1 cellular context compared by ENCODE assay signal in the genomic region with DNA sequence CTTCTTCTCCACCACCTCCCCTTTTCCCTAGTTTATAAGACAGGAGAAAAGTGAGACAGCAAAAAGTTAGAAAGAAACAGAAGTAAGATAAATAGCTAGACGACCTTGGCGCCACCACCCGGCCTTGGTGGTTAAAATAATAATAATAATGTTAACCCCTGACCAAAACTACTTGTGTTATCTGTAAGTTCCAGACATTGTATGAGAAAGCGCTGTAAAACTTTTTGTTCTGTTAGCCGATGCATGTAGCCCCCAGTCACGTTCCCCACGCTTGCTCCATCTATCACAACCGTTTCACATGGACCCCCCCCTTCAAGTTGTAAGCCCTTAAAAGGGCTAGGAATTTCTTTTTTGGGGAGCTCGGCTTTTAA.
TF ChIP-seq lines count a peak whose summit lies in the region.

No MANE protein-coding gene starts in this region.

TF ChIP-seq in K562, 482 proteins besides CTCF, POLR2A, EP300 and RAD21 (continued from another document and continues in another):
- TF ChIP-seq, protein P1, sequence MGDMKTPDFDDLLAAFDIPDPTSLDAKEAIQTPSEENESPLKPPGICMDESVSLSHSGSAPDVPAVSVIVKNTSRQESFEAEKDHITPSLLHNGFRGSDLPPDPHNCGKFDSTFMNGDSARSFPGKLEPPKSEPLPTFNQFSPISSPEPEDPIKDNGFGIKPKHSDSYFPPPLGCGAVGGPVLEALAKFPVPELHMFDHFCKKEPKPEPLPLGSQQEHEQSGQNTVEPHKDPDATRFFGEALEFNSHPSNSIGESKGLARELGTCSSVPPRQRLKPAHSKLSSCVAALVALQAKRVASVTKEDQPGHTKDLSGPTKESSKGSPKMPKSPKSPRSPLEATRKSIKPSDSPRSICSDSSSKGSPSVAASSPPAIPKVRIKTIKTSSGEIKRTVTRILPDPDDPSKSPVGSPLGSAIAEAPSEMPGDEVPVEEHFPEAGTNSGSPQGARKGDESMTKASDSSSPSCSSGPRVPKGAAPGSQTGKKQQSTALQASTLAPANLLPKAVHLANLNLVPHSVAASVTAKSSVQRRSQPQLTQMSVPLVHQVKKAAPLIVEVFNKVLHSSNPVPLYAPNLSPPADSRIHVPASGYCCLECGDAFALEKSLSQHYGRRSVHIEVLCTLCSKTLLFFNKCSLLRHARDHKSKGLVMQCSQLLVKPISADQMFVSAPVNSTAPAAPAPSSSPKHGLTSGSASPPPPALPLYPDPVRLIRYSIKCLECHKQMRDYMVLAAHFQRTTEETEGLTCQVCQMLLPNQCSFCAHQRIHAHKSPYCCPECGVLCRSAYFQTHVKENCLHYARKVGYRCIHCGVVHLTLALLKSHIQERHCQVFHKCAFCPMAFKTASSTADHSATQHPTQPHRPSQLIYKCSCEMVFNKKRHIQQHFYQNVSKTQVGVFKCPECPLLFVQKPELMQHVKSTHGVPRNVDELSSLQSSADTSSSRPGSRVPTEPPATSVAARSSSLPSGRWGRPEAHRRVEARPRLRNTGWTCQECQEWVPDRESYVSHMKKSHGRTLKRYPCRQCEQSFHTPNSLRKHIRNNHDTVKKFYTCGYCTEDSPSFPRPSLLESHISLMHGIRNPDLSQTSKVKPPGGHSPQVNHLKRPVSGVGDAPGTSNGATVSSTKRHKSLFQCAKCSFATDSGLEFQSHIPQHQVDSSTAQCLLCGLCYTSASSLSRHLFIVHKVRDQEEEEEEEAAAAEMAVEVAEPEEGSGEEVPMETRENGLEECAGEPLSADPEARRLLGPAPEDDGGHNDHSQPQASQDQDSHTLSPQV (IDR thresholded peaks at IDR 0.05) = peak; percentile 67; the same call in 1 of the 2 replicates
- TF ChIP-seq ZKSCAN1 (IDR thresholded peaks at IDR 0.05; ENCODE audit: low read depth, low read length) (no peak), HDAC3 (IDR thresholded peaks at IDR 0.05; ENCODE audit: borderline replicate concordance, partially characterized antibody) (peak; percentile 72), ETV6 (IDR thresholded peaks at IDR 0.05; ENCODE audit: borderline replicate concordance in 1 of 2, low read depth in 2 of 2, low read length in 1 of 2) (no peak), ETV6 (CRISPR knock-in tag; IDR thresholded peaks at IDR 0.05; ENCODE audit: borderline replicate concordance) (no peak), XRCC4 (IDR thresholded peaks at IDR 0.05; ENCODE audit: extremely low read depth, insufficient read depth, insufficient read length) (no peak), YY1 (IDR thresholded peaks at IDR 0.05; ENCODE audit: borderline replicate concordance in 1 of 3, control insufficient read depth in 1 of 3, extremely low read depth in 1 of 3, insufficient read depth in 3 of 3, insufficient read length in 1 of 3, insufficient replicate concordance in 2 of 3, low read depth in 1 of 3, low read length in 2 of 3) (no peak), HSF4 (CRISPR knock-in tag; IDR thresholded peaks at IDR 0.05; ENCODE audit: borderline replicate concordance) (no peak), RBM14 (IDR thresholded peaks at IDR 0.05; ENCODE audit: borderline replicate concordance, insufficient read depth, low read depth, low read length) (no peak), KDM1A (IDR thresholded peaks at IDR 0.05) (peak in 1 of 2 experiments; percentile 38; a peak in 1 of 4 replicates), ZNF175 (CRISPR knock-in tag; IDR thresholded peaks at IDR 0.05; ENCODE audit: low read depth) (no peak), MBD2 (IDR thresholded peaks at IDR 0.05; ENCODE audit: borderline replicate concordance, low read depth) (no peak; the same call in 1 of the 2 replicates), ZNF707 (CRISPR knock-in tag; conservative IDR thresholded peaks at IDR 0.05) (no peak), ZNF239 (CRISPR knock-in tag; IDR thresholded peaks at IDR 0.05) (no peak), LCOR (CRISPR knock-in tag; IDR thresholded peaks at IDR 0.05) (no peak), ZNF232 (CRISPR knock-in tag; IDR thresholded peaks at IDR 0.05) (no peak), KDM4B (IDR thresholded peaks at IDR 0.05; ENCODE audit: borderline replicate concordance in 2 of 2, low read depth in 1 of 2) (no peak), VEZF1 (CRISPR knock-in tag; IDR thresholded peaks at IDR 0.05) (peak; percentile 62; the same call in 1 of the 2 replicates), SMARCA4 (IDR thresholded peaks at IDR 0.05) (peak; percentile 80), TEAD4 (IDR thresholded peaks at IDR 0.05; ENCODE audit: low read length) (peak; percentile 78), TEAD4 (CRISPR knock-in tag; IDR thresholded peaks at IDR 0.05; ENCODE audit: borderline replicate concordance) (no peak), DPF2 (IDR thresholded peaks at IDR 0.05) (peak; percentile 85), SREBF1 (IDR thresholded peaks at IDR 0.05; ENCODE audit: borderline replicate concordance, low read depth, low read length) (no peak), ZNF766 (CRISPR knock-in tag; conservative IDR thresholded peaks at IDR 0.05) (no peak; the same call in 1 of the 2 replicates), MCM3 (IDR thresholded peaks at IDR 0.05) (no peak), MEIS2 (IDR thresholded peaks at IDR 0.05; ENCODE audit: partially characterized antibody) (peak; percentile 33), ZNF184 (CRISPR knock-in tag; IDR thresholded peaks at IDR 0.05) (no peak), C11orf30 (IDR thresholded peaks at IDR 0.05; ENCODE audit: low read depth) (peak; percentile 87), TSC22D4 (tag; IDR thresholded peaks at IDR 0.05) (no peak)
- TF ChIP-seq, protein P2, sequence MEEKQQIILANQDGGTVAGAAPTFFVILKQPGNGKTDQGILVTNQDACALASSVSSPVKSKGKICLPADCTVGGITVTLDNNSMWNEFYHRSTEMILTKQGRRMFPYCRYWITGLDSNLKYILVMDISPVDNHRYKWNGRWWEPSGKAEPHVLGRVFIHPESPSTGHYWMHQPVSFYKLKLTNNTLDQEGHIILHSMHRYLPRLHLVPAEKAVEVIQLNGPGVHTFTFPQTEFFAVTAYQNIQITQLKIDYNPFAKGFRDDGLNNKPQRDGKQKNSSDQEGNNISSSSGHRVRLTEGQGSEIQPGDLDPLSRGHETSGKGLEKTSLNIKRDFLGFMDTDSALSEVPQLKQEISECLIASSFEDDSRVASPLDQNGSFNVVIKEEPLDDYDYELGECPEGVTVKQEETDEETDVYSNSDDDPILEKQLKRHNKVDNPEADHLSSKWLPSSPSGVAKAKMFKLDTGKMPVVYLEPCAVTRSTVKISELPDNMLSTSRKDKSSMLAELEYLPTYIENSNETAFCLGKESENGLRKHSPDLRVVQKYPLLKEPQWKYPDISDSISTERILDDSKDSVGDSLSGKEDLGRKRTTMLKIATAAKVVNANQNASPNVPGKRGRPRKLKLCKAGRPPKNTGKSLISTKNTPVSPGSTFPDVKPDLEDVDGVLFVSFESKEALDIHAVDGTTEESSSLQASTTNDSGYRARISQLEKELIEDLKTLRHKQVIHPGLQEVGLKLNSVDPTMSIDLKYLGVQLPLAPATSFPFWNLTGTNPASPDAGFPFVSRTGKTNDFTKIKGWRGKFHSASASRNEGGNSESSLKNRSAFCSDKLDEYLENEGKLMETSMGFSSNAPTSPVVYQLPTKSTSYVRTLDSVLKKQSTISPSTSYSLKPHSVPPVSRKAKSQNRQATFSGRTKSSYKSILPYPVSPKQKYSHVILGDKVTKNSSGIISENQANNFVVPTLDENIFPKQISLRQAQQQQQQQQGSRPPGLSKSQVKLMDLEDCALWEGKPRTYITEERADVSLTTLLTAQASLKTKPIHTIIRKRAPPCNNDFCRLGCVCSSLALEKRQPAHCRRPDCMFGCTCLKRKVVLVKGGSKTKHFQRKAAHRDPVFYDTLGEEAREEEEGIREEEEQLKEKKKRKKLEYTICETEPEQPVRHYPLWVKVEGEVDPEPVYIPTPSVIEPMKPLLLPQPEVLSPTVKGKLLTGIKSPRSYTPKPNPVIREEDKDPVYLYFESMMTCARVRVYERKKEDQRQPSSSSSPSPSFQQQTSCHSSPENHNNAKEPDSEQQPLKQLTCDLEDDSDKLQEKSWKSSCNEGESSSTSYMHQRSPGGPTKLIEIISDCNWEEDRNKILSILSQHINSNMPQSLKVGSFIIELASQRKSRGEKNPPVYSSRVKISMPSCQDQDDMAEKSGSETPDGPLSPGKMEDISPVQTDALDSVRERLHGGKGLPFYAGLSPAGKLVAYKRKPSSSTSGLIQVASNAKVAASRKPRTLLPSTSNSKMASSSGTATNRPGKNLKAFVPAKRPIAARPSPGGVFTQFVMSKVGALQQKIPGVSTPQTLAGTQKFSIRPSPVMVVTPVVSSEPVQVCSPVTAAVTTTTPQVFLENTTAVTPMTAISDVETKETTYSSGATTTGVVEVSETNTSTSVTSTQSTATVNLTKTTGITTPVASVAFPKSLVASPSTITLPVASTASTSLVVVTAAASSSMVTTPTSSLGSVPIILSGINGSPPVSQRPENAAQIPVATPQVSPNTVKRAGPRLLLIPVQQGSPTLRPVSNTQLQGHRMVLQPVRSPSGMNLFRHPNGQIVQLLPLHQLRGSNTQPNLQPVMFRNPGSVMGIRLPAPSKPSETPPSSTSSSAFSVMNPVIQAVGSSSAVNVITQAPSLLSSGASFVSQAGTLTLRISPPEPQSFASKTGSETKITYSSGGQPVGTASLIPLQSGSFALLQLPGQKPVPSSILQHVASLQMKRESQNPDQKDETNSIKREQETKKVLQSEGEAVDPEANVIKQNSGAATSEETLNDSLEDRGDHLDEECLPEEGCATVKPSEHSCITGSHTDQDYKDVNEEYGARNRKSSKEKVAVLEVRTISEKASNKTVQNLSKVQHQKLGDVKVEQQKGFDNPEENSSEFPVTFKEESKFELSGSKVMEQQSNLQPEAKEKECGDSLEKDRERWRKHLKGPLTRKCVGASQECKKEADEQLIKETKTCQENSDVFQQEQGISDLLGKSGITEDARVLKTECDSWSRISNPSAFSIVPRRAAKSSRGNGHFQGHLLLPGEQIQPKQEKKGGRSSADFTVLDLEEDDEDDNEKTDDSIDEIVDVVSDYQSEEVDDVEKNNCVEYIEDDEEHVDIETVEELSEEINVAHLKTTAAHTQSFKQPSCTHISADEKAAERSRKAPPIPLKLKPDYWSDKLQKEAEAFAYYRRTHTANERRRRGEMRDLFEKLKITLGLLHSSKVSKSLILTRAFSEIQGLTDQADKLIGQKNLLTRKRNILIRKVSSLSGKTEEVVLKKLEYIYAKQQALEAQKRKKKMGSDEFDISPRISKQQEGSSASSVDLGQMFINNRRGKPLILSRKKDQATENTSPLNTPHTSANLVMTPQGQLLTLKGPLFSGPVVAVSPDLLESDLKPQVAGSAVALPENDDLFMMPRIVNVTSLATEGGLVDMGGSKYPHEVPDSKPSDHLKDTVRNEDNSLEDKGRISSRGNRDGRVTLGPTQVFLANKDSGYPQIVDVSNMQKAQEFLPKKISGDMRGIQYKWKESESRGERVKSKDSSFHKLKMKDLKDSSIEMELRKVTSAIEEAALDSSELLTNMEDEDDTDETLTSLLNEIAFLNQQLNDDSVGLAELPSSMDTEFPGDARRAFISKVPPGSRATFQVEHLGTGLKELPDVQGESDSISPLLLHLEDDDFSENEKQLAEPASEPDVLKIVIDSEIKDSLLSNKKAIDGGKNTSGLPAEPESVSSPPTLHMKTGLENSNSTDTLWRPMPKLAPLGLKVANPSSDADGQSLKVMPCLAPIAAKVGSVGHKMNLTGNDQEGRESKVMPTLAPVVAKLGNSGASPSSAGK (IDR thresholded peaks at IDR 0.05) = no peak
- TF ChIP-seq, protein P3, sequence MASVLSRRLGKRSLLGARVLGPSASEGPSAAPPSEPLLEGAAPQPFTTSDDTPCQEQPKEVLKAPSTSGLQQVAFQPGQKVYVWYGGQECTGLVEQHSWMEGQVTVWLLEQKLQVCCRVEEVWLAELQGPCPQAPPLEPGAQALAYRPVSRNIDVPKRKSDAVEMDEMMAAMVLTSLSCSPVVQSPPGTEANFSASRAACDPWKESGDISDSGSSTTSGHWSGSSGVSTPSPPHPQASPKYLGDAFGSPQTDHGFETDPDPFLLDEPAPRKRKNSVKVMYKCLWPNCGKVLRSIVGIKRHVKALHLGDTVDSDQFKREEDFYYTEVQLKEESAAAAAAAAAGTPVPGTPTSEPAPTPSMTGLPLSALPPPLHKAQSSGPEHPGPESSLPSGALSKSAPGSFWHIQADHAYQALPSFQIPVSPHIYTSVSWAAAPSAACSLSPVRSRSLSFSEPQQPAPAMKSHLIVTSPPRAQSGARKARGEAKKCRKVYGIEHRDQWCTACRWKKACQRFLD (CRISPR knock-in tag; IDR thresholded peaks at IDR 0.05) = 0 out of 2 replicates have a peak, but pooled peaks have one; percentile 13
- TF ChIP-seq, protein P4, sequence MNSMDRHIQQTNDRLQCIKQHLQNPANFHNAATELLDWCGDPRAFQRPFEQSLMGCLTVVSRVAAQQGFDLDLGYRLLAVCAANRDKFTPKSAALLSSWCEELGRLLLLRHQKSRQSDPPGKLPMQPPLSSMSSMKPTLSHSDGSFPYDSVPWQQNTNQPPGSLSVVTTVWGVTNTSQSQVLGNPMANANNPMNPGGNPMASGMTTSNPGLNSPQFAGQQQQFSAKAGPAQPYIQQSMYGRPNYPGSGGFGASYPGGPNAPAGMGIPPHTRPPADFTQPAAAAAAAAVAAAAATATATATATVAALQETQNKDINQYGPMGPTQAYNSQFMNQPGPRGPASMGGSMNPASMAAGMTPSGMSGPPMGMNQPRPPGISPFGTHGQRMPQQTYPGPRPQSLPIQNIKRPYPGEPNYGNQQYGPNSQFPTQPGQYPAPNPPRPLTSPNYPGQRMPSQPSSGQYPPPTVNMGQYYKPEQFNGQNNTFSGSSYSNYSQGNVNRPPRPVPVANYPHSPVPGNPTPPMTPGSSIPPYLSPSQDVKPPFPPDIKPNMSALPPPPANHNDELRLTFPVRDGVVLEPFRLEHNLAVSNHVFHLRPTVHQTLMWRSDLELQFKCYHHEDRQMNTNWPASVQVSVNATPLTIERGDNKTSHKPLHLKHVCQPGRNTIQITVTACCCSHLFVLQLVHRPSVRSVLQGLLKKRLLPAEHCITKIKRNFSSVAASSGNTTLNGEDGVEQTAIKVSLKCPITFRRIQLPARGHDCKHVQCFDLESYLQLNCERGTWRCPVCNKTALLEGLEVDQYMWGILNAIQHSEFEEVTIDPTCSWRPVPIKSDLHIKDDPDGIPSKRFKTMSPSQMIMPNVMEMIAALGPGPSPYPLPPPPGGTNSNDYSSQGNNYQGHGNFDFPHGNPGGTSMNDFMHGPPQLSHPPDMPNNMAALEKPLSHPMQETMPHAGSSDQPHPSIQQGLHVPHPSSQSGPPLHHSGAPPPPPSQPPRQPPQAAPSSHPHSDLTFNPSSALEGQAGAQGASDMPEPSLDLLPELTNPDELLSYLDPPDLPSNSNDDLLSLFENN (IDR thresholded peaks at IDR 0.05; ENCODE audit: low read depth in 2 of 2, low read length in 2 of 2) = no peak
